10 cellular contexts compared by ENCODE assay signal in genomic region chr19:15293751-15294505, GRCh38. TPM values are rescaled to one million over a fixed set of nuclear protein-coding genes. Genes with fewer than 3 reads are reported as not detected.
A peak's percentile ranks its signal among the peaks of the same experiment; 100 is the strongest.
DNase-seq lines count a peak whose midpoint lies in the region; ATAC-seq, FAIRE-seq and TF ChIP-seq lines count a peak whose summit lies in the region.
"Had no signal": no experiment of that assay in that cellular context is flagged by ENCODE, and none has a peak within 500 bp of the region (broad histone marks: within the 10 kb centered on the region; RNA-seq: fewer than 3 reads in every experiment).

No MANE protein-coding gene starts in this region.

- POLR2A ChIA-PET in A673 (lab: Charles Lee; ENCODE audit: low non-redundant PET) (interaction anchor here (0.7 kb wide), 1 partner anchor 1447 kb away, joined by 3 read pairs; no protein-coding TSS in a partner anchor), IMR-90 (lab: Charles Lee; ENCODE audit: unreplicated experiment) (no interaction called here), GM12878 (lab: Charles Lee) (interaction anchor here (1.2 kb wide), 1 partner anchor 26 kb away, joined by 4 read pairs; no protein-coding TSS in a partner anchor)

- H3K27me3 ChIP-seq in A673 (replicated peaks; ENCODE audit: insufficient read depth, low read depth, low read length, poor library complexity) (no peaks in the 10 kb centered on the region), IMR-90 (ENCODE audit: control insufficient read depth, insufficient read depth, low read length) (no peaks in the 10 kb centered on the region), GM12878 (replicated peaks in 1 of 2; ENCODE audit: control insufficient read depth in 2 of 2, insufficient read depth in 2 of 2, low read length in 1 of 2) (no peaks in the 10 kb centered on the region), mesendoderm (ENCODE audit: insufficient read depth, low read length, poor library complexity) (no peaks in the 10 kb centered on the region)

- WGBS in IMR-90 (ENCODE audit: extremely low coverage in 2 of 2, insufficient read length in 1 of 2), 2 experiments, result 52% methylated on average over 3 of the region's 10 CpGs; no CpG with 5 or more reads in 1 of the 2 experiments
- 64% methylated on average over 10 of the region's 10 CpGs for WGBS in GM12878 (ENCODE audit: insufficient coverage, insufficient replicate concordance, low lambda C conversion rate, missing lambda C conversion rate)
- no CpG with 5 or more reads among the region's 10 CpGs for whole genome bisulfite sequencing in mesendoderm (ENCODE audit: extremely low coverage, insufficient coverage, low lambda C conversion rate)

- H3K4me1 ChIP-seq in A673 (ENCODE audit: insufficient read depth, low read length, poor library complexity, severe bottlenecking) (peaks cover 85% of the 10 kb centered on the region), IMR-90 (ENCODE audit: control insufficient read depth, insufficient read depth, low read length) (peaks cover 57% of the 10 kb centered on the region), GM12878 (ENCODE audit: control insufficient read depth, insufficient read depth, low read length) (peaks cover 52% of the 10 kb centered on the region), mesendoderm (ENCODE audit: control insufficient read depth, low read depth, low read length) (peaks cover 17% of the 10 kb centered on the region)

- RAD21 ChIA-PET in GM12878 (lab: Charles Lee; ENCODE audit: unreplicated experiment), result no interaction called here

- peaks cover 3 to 89% of the 10 kb centered on the region in 2 experiments; a peak in 3 of 4 replicates for H3K79me1 ChIP-seq in IMR-90 (ENCODE audit: low read depth in 1 of 2, low read length in 2 of 2)
- peaks cover 10% of the 10 kb centered on the region for H3K79me1 ChIP-seq in mesendoderm (ENCODE audit: low read length)

- H4K8ac ChIP-seq in IMR-90 (ENCODE audit: low read depth in 2 of 2, low read length in 2 of 2) (peak overlapping the region in 1 of 2 experiments; percentile 14; a peak in 1 of 4 replicates), mesendoderm (ENCODE audit: low read depth, low read length) (no peak overlapping the region)

- no peak overlapping the region for H4K91ac ChIP-seq in IMR-90 (ENCODE audit: insufficient read depth, low read depth, low read length)

- 0 out of 2 replicates have a peak overlapping the region, but pooled peaks have one; percentile 12 for H2BK120ac ChIP-seq in IMR-90 (ENCODE audit: low read depth, low read length)
- H2BK120ac ChIP-seq in mesendoderm (ENCODE audit: low read depth, low read length), result no peak overlapping the region

- H3K27ac ChIP-seq in A673 (ENCODE audit: low read depth, low read length, poor library complexity, severe bottlenecking) (peak overlapping the region; percentile 67), IMR-90 (ENCODE audit: insufficient read depth, low read length) (peak overlapping the region; percentile 24; the same call in 1 of the 2 replicates), GM12878 (ENCODE audit: control insufficient read depth, insufficient read depth) (peak overlapping the region; percentile 45), mesendoderm (ENCODE audit: low read depth, low read length) (no peak overlapping the region)

- H3K9ac ChIP-seq in IMR-90 (ENCODE audit: low read depth, low read length), result no peak overlapping the region
- no peak overlapping the region for H3K9ac ChIP-seq in GM12878 (ENCODE audit: control insufficient read depth, insufficient read depth, low read length)
- H3K9ac ChIP-seq in mesendoderm (ENCODE audit: low read length), result no peak overlapping the region

- TF ChIP-seq RAD21 in IMR-90 (IDR thresholded peaks at IDR 0.05; ENCODE audit: low read length) (no peak), GM12878 (IDR thresholded peaks at IDR 0.05; ENCODE audit: insufficient read depth, low read depth, low read length) (no peak)

- H3K36me3 ChIP-seq in A673 (ENCODE audit: insufficient read depth, low read length, poor library complexity, severe bottlenecking), result peaks cover 12% of the 10 kb centered on the region
- H3K36me3 ChIP-seq in IMR-90 (ENCODE audit: control insufficient read depth, insufficient read depth, low read length), result peaks cover 1% of the 10 kb centered on the region; the same call in 1 of the 2 replicates
- peaks cover 2 to 6% of the 10 kb centered on the region in 2 experiments; a peak in 3 of 4 replicates for H3K36me3 ChIP-seq in GM12878 (ENCODE audit: control insufficient read depth in 2 of 2, insufficient read depth in 2 of 2, low read length in 1 of 2)
- H3K36me3 ChIP-seq in mesendoderm (ENCODE audit: control insufficient read depth, insufficient read depth, low read length), result no peaks in the 10 kb centered on the region

- peak overlapping the region; percentile 33; the same call in 1 of the 2 replicates for H2BK20ac ChIP-seq in IMR-90 (ENCODE audit: low read depth, low read length)

- TF ChIP-seq POLR2A in IMR-90 (IDR thresholded peaks at IDR 0.05; ENCODE audit: low read depth, low read length) (no peak), GM12878 (IDR thresholded peaks at IDR 0.05; ENCODE audit: low read depth, low read length) (no peak)

- DNase-seq in A673 (ENCODE audit: low spot score), result no peak
- DNase-seq in IMR-90, result peak; percentile 66
- no peak for DNase-seq in GM12878 (ENCODE audit: low read depth, low spot score)
- DNase-seq in mesendoderm, result peak; percentile 58
- DNase-seq in urothelium cell line (ENCODE audit: low spot score), result no peak
- no peak for DNase-seq in stimulated activated CD4-positive, alpha-beta T cell treated with anti-CD3 and anti-CD28 coated beads, Interleukin-12 subunit alpha, Interleukin-12 subunit beta, amount 100 ng/mL, for 4 hours
- no peak for DNase-seq in HuH-7 (ENCODE audit: low spot score)
- no peak for DNase-seq in SK-N-DZ (ENCODE audit: low spot score)
- DNase-seq: DMS53, NCI-H1436 treated with DMSO at 0.1 percent for 48 hours had no signal

- 0 out of 2 replicates have a peak overlapping the region, but pooled peaks have one; percentile 39 for H2AK5ac ChIP-seq in IMR-90 (ENCODE audit: low read depth, low read length)
- H2AK5ac ChIP-seq in mesendoderm (ENCODE audit: low read length), result no peak overlapping the region

- H3K9me3 ChIP-seq in A673 (ENCODE audit: low read depth, low read length, poor library complexity, severe bottlenecking) (no peaks in the 10 kb centered on the region), IMR-90 (ENCODE audit: control insufficient read depth, insufficient read depth, low read length) (no peaks in the 10 kb centered on the region), GM12878 (replicated peaks; ENCODE audit: control insufficient read depth, insufficient read depth, low read length) (no peaks in the 10 kb centered on the region)

- no peak for FAIRE-seq in GM12878 (lab: Jason Lieb, UNC)
- FAIRE-seq in urothelium cell line (lab: Jason Lieb, UNC), result no peak

- H4K20me1 ChIP-seq in IMR-90 (ENCODE audit: insufficient read depth, low read length) (peaks cover 99% of the 10 kb centered on the region), GM12878 (ENCODE audit: control insufficient read depth, insufficient read depth) (peaks cover 34% of the 10 kb centered on the region)

- H3K18ac ChIP-seq in IMR-90 (ENCODE audit: low read depth, low read length) (peak overlapping the region; percentile 68), mesendoderm (ENCODE audit: low read length) (no peak overlapping the region)

- H4K5ac ChIP-seq in IMR-90 (ENCODE audit: low read depth, low read length) (peak overlapping the region; percentile 46; the same call in 1 of the 2 replicates), mesendoderm (ENCODE audit: low read length) (no peak overlapping the region)

- intact Hi-C loops in A673 (cut with micrococcal nuclease; ENCODE audit: unreplicated experiment), result no loop called here
- intact Hi-C loops in IMR-90 (cut with micrococcal nuclease), result loop anchor here (5.0 kb wide), 1 partner anchor 33 kb away; no protein-coding TSS in a partner anchor
- intact Hi-C loops in GM12878 (cut with micrococcal nuclease; ENCODE audit: unreplicated experiment), result loop anchor here (5.0 kb wide), 1 partner anchor 38 kb away; the partner anchor contains the start of gene BRD4

- H2AK9ac ChIP-seq in IMR-90 (replicated peaks; ENCODE audit: low read depth, low read length, poor library complexity), result no peak overlapping the region

- TF ChIP-seq CTCF in A673 (conservative IDR thresholded peaks at IDR 0.05; ENCODE audit: low read depth, low read length), result no peak
- TF ChIP-seq CTCF in IMR-90 (conservative IDR thresholded peaks at IDR 0.05; ENCODE audit: low read depth, low read length), result no peak
- TF ChIP-seq CTCF in GM12878 (IDR thresholded peaks at IDR 0.05 in 2 of 3, conservative IDR thresholded peaks at IDR 0.05 in 1 of 3; ENCODE audit: control insufficient read depth in 2 of 3, extremely low read depth in 1 of 3, insufficient read depth in 1 of 3, low read depth in 3 of 3, low read length in 3 of 3), result no peak

- H2BK15ac ChIP-seq in IMR-90 (ENCODE audit: low read depth, low read length) (no peak overlapping the region), mesendoderm (replicated peaks; ENCODE audit: low read depth) (no peak overlapping the region)

- CTCF ChIA-PET in A673 (lab: Charles Lee), result no interaction called here
- CTCF ChIA-PET in IMR-90 (lab: Yijun Ruan, JAX), result no interaction called here
- CTCF ChIA-PET in GM12878 (lab: Yijun Ruan, JAX), result interaction anchor here (1.1 to 1.4 kb wide), 2 partner anchors 31 to 86 kb away, joined by 3 to 7 read pairs; partner anchors contain the start of gene AKAP8

- H3K4me3 ChIP-seq in A673 (ENCODE audit: low read depth, low read length, poor library complexity, severe bottlenecking) (no peak overlapping the region), IMR-90 (ENCODE audit: insufficient read depth, low read depth, low read length) (no peak overlapping the region), GM12878 (peak overlapping the region; percentile 43; the same call in 1 of the 2 replicates), mesendoderm (ENCODE audit: low read length) (no peak overlapping the region)

- no peak for TF ChIP-seq EP300 in GM12878 (IDR thresholded peaks at IDR 0.05; ENCODE audit: borderline replicate concordance in 1 of 2, control insufficient read depth in 1 of 2, low read depth in 2 of 2, low read length in 2 of 2)

- SMC1A ChIA-PET in GM12878 (lab: Charles Lee; ENCODE audit: uncharacterized antibody, unreplicated experiment), result interaction anchor here (1.1 to 3.3 kb wide), 4 partner anchors 10 to 39 kb away, joined by 3 to 16 read pairs (median 8); no protein-coding TSS in a partner anchor

- H3K4ac ChIP-seq in IMR-90 (ENCODE audit: low read depth, low read length) (peak overlapping the region; percentile 8; the same call in 1 of the 2 replicates), mesendoderm (ENCODE audit: low read depth, low read length) (no peak overlapping the region)

- H3K23ac ChIP-seq in IMR-90 (ENCODE audit: low read depth, low read length), result peak overlapping the region; percentile 66
- H3K23ac ChIP-seq in mesendoderm (ENCODE audit: low read length), result peak overlapping the region; percentile 56

- in situ Hi-C loops in IMR-90 (cut with MboI; ENCODE audit: low sequenced_read_pairs), result no loop called here
- in situ Hi-C loops in GM12878 (cut with MboI), result no loop called here

- dilution Hi-C loops in IMR-90 (cut with HindIII; ENCODE audit: low sequenced_read_pairs, unreplicated experiment), result no loop called here

- H2BK5ac ChIP-seq in IMR-90 (ENCODE audit: low read depth, low read length, poor library complexity, severe bottlenecking) (peak overlapping the region; percentile 7), mesendoderm (ENCODE audit: low read length) (no peak overlapping the region)

- peak; percentile 30 for ATAC-seq in IMR-90 (ENCODE audit: low read depth)
- no peak for ATAC-seq in GM12878

- H3K14ac ChIP-seq in IMR-90 (replicated peaks; ENCODE audit: low read depth, low read length), result peak overlapping the region; percentile 51; the same call in 1 of the 2 replicates

- H2AFZ ChIP-seq in IMR-90 (replicated peaks; ENCODE audit: low read length, poor library complexity) (no peak overlapping the region), GM12878 (ENCODE audit: control insufficient read depth, low read depth, low read length) (no peak overlapping the region)

- BruUV-seq in A673 (replicated peaks; lab: Mats Ljungman, UMichigan) (no TSS peak), IMR-90 (replicated peaks; lab: Mats Ljungman, UMichigan) (no TSS peak), GM12878 (replicated peaks; lab: Mats Ljungman, UMichigan) (no TSS peak)

- no peak overlapping the region for H3K56ac ChIP-seq in IMR-90 (ENCODE audit: extremely low read depth, insufficient read depth, low read length)
- H3K56ac ChIP-seq in mesendoderm (ENCODE audit: low read length), result no peak overlapping the region

- H3K4me2 ChIP-seq in IMR-90 (ENCODE audit: low read depth, low read length) (peak overlapping the region; percentile 78), GM12878 (ENCODE audit: control insufficient read depth, insufficient read depth) (peak overlapping the region; percentile 68), mesendoderm (ENCODE audit: low read length) (no peak overlapping the region)

- peaks cover 92% of the 10 kb centered on the region for H3K79me2 ChIP-seq in GM12878 (ENCODE audit: control insufficient read depth, insufficient read depth, low read length)
- H3K79me2 ChIP-seq in mesendoderm (ENCODE audit: control insufficient read depth, insufficient read depth, low read length), result peaks cover 97% of the 10 kb centered on the region

- H3K9me1 ChIP-seq in IMR-90 (ENCODE audit: insufficient read depth, low read length), result peaks cover 59% of the 10 kb centered on the region

RNA-seq across cellular contexts. Expression of gene BRD4, which starts 38.4 kb away (rescaled TPM):
- 174 and 178 TPM in 2 replicates for total RNA-seq in A673 (2021)
- 7.0 and 7.2 TPM in 2 replicates for total RNA-seq in IMR-90 (2012; rRNA removed)
- 19.9 and 21.1 TPM in 2 replicates for polyA plus RNA-seq in IMR-90 (2012; rRNA removed)
- 9.0 and 15.0 TPM in 2 replicates for polyA plus RNA-seq in IMR-90 (2012; cell fraction: cytosol; rRNA removed)
- polyA plus RNA-seq in IMR-90 (2012; cell fraction: nucleus; rRNA removed; ENCODE audit: low replicate concordance), result 29.5 and 41.2 TPM in 2 replicates
- 132 and 152 TPM in 2 replicates for total RNA-seq in GM12878 (2013; cell fraction: nucleolus; rRNA removed)
- total RNA-seq in GM12878 (2014; rRNA removed), result 9.3 and 11.4 TPM in 2 replicates
- total RNA-seq in GM12878 (2014; rRNA removed; fragmentation: Illumina TruSeq; extraction: Trizol), result 8.2 and 9.3 TPM in 2 replicates
- 84.4 and 88.8 TPM in 2 replicates for total RNA-seq in GM12878 (2021)
- 13.0 TPM for polyA plus RNA-seq in GM12878 (2011; ENCODE audit: low read depth)
- 3.9 and 6.0 TPM in 2 replicates for polyA plus RNA-seq in GM12878 (2011; rRNA removed)
- polyA plus RNA-seq in GM12878 (2011; cell fraction: cytosol; rRNA removed), result 4.3 and 5.9 TPM in 2 replicates
- polyA plus RNA-seq in GM12878 (2011; cell fraction: nucleus; rRNA removed), result 47.2 and 65.0 TPM in 2 replicates
- 33.0 and 53.4 TPM in 2 replicates for polyA plus RNA-seq in GM12878 (2012)
- 12.1 and 22.9 TPM in 2 replicates for polyA plus RNA-seq in GM12878 (2014; fragmentation: Illumina TruSeq; extraction: Trizol)
- 1 to 10 TPM; 5.3 to 8.6 TPM for polyA plus RNA-seq in GM12878 (2014; fragmentation: Nextera tagmentation; extraction: Ambion mirVana)
- 18.3 and 26.8 TPM in 2 replicates for polyA plus RNA-seq in GM12878 (2014; rRNA removed)
- 10 to 100 TPM; 12.2 to 13.1 TPM for polyA plus RNA-seq in GM12878 (2016; fragmentation: Nextera tagmentation; extraction: Ambion mirVana)
- polyA minus RNA-seq in GM12878 (2011; rRNA and poly(A)+ RNA removed), result 18.0 and 22.3 TPM in 2 replicates
- 15.6 and 16.7 TPM in 2 replicates for polyA minus RNA-seq in GM12878 (2011; cell fraction: cytosol; rRNA and poly(A)+ RNA removed)
- polyA minus RNA-seq in GM12878 (2011; cell fraction: nucleus; rRNA and poly(A)+ RNA removed), result 40.9 and 74.5 TPM in 2 replicates
- polyA plus RNA-seq in mesendoderm (2013, experiment 1 of 2), result 94.5 TPM
- polyA plus RNA-seq in mesendoderm (2013, experiment 2 of 2), result 93.4 TPM
- polyA plus RNA-seq in SK-N-DZ (2014; cell fraction: cytosol; rRNA removed), result 9.3 and 11.1 TPM in 2 replicates
- 9.9 and 20.7 TPM in 2 replicates for polyA plus RNA-seq in SK-N-DZ (2014; cell fraction: nucleus; rRNA removed)

Comparison
In these comparisons a context has a peak if more than half of its experiments do, and no peak if none do; other contexts are left out.
1. DNase-seq: peak in IMR-90 (single experiment) and mesendoderm (single experiment); none in A673 (single experiment), GM12878 (single experiment), urothelium cell line (single experiment), stimulated activated CD4-positive, alpha-beta T cell treated with anti-CD3 and anti-CD28 coated beads, Interleukin-12 subunit alpha, Interleukin-12 subunit beta, amount 100 ng/mL, for 4 hours (single experiment), HuH-7 (single experiment) and SK-N-DZ (single experiment).